11 cellular contexts compared by ENCODE assay signal in genomic region chr17:5516060-5516792, GRCh38. TPM values are rescaled to one million over a fixed set of nuclear protein-coding genes. Genes with fewer than 3 reads are reported as not detected.
DNase-seq lines count a peak whose midpoint lies in the region; ATAC-seq and TF ChIP-seq lines count a peak whose summit lies in the region.
"Had no signal": no experiment of that assay in that cellular context is flagged by ENCODE, and none has a peak within 500 bp of the region (broad histone marks: within the 10 kb centered on the region; RNA-seq: fewer than 3 reads in every experiment).

No MANE protein-coding gene starts in this region.

- no peaks in the 10 kb centered on the region for H3K27me3 ChIP-seq in aorta (ENCODE audit: control insufficient read depth in 1 of 2, insufficient read depth in 2 of 2, low read length in 1 of 2)
- H3K27me3 ChIP-seq: right lobe of liver had no signal

- TF ChIP-seq CTCF in type B pancreatic cell (conservative IDR thresholded peaks at IDR 0.05): no peak

- no peaks in the 10 kb centered on the region for H3K36me3 ChIP-seq in aorta (ENCODE audit: control insufficient read depth in 1 of 2, insufficient read depth in 2 of 2, low read length in 1 of 2)
- H3K36me3 ChIP-seq: right lobe of liver had no signal

- H3K9me3 Mint-ChIP-seq in stimulated activated naive CD8-positive, alpha-beta T cell treated with anti-CD3 and anti-CD28 coated beads, Interleukin-15, Interleukin-2, amounts not matched to agents 100 ng/mL and 50 ng/mL, for 24 hours: no peaks in the 10 kb centered on the region
- H3K9me3 Mint-ChIP-seq in type B pancreatic cell: peaks cover 5% of the 10 kb centered on the region

- no peak overlapping the region for H3K27ac ChIP-seq in aorta (ENCODE audit: low read depth in 1 of 2, low read length in 2 of 2)
- H3K27ac ChIP-seq: right lobe of liver had no signal

- no peak overlapping the region for H3K4me3 Mint-ChIP-seq in stimulated activated naive CD8-positive, alpha-beta T cell treated with anti-CD3 and anti-CD28 coated beads, Interleukin-15, Interleukin-2, amounts not matched to agents 100 ng/mL and 50 ng/mL, for 24 hours
- H3K4me3 Mint-ChIP-seq in type B pancreatic cell: no peak overlapping the region

- no peaks in the 10 kb centered on the region for H3K27me3 Mint-ChIP-seq in stimulated activated naive CD8-positive, alpha-beta T cell treated with anti-CD3 and anti-CD28 coated beads, Interleukin-15, Interleukin-2, amounts not matched to agents 100 ng/mL and 50 ng/mL, for 24 hours
- H3K27me3 Mint-ChIP-seq in type B pancreatic cell: peaks cover 24% of the 10 kb centered on the region

- ATAC-seq in stimulated activated naive CD8-positive, alpha-beta T cell treated with anti-CD3 and anti-CD28 coated beads, Interleukin-15, Interleukin-2, amounts not matched to agents 100 U/mL and 50 U/mL, for 24 hours: no peak
- ATAC-seq in aorta (ENCODE audit: low FRiP score): peak; percentile 21
- ATAC-seq in HG03108 (IDR thresholded peaks at IDR 0.05; ENCODE audit: unreplicated experiment): no peak
- ATAC-seq in GM18907 (IDR thresholded peaks at IDR 0.05; ENCODE audit: unreplicated experiment): no peak

- no peaks in the 10 kb centered on the region for H3K4me1 ChIP-seq in aorta (ENCODE audit: control insufficient read depth in 1 of 2, insufficient read depth in 2 of 2, low read length in 2 of 2)
- H3K4me1 ChIP-seq: right lobe of liver had no signal

- 24 to 28% methylated on average over 5 of the region's 5 CpGs for WGBS in aorta, 2 donors

- H3K4me1 Mint-ChIP-seq in stimulated activated naive CD8-positive, alpha-beta T cell treated with anti-CD3 and anti-CD28 coated beads, Interleukin-15, Interleukin-2, amounts not matched to agents 100 ng/mL and 50 ng/mL, for 24 hours (ENCODE audit: low read depth): peaks cover 30% of the 10 kb centered on the region
- H3K4me1 Mint-ChIP-seq in type B pancreatic cell (ENCODE audit: unreplicated experiment): no peaks in the 10 kb centered on the region

- H3K27ac Mint-ChIP-seq in stimulated activated naive CD8-positive, alpha-beta T cell treated with anti-CD3 and anti-CD28 coated beads, Interleukin-15, Interleukin-2, amounts not matched to agents 100 ng/mL and 50 ng/mL, for 24 hours: peak overlapping the region; percentile 23
- H3K27ac Mint-ChIP-seq in type B pancreatic cell: no peak overlapping the region

- intact Hi-C loops in aorta (cut with DNase I): no loop called here

- no peak for DNase-seq in stimulated activated naive CD8-positive, alpha-beta T cell treated with anti-CD3 and anti-CD28 coated beads, Interleukin-15, Interleukin-2, amounts not matched to agents 100 U/mL and 50 U/mL, for 24 hours
- peak; percentile 100 for DNase-seq in amniotic epithelial cell (ENCODE audit: low read depth)
- peak; percentile 100 for DNase-seq in kidney glomerular epithelial cell (lab: John Stamatoyannopoulos, UW)
- no peak for DNase-seq in aorta
- no peak for DNase-seq in type B pancreatic cell (ENCODE audit: extremely low spot score, unreplicated experiment)
- DNase-seq: activated T-cell treated with anti-CD3 and anti-CD28 coated beads, Interleukin-2, amount 50 U/mL, for 1 hour; hippocampal formation; right lobe of liver had no signal

- H3K4me3 ChIP-seq in aorta (ENCODE audit: low read length in 2 of 2): no peak overlapping the region
- H3K4me3 ChIP-seq: right lobe of liver had no signal

- H3K36me3 Mint-ChIP-seq in stimulated activated naive CD8-positive, alpha-beta T cell treated with anti-CD3 and anti-CD28 coated beads, Interleukin-15, Interleukin-2, amounts not matched to agents 100 ng/mL and 50 ng/mL, for 24 hours (ENCODE audit: low read depth): peaks cover 52% of the 10 kb centered on the region
- no peaks in the 10 kb centered on the region for H3K36me3 Mint-ChIP-seq in type B pancreatic cell

- H3K9me3 ChIP-seq in aorta (ENCODE audit: control insufficient read depth, low read length): no peaks in the 10 kb centered on the region
- H3K9me3 ChIP-seq: right lobe of liver had no signal

RNA-seq across cellular contexts. Expression of gene MIS12, which starts 29.9 kb away (rescaled TPM):
- 10 to 100 TPM; 14.6 to 16.1 TPM for total RNA-seq in aorta
- 10 to 100 TPM in 1 of 2 donors, 1 to 10 TPM in 1; 7.3 to 11.2 TPM for polyA plus RNA-seq in aorta
- total RNA-seq in type B pancreatic cell (ENCODE audit: low replicate concordance): 21.9 and 28.1 TPM in 2 replicates

RNA-seq across cellular contexts. Expression of gene DERL2, which starts 30.2 kb away (rescaled TPM):
- total RNA-seq in aorta (10 to 100 TPM; 47.3 to 57.5 TPM), type B pancreatic cell (ENCODE audit: low replicate concordance) (57.3 and 79.4 TPM in 2 replicates)
- polyA plus RNA-seq in aorta: 10 to 100 TPM; 30.9 to 57.6 TPM

RNA-seq across cellular contexts. Expression of gene DHX33, which starts 47.4 kb away (rescaled TPM):
- total RNA-seq in aorta (10 to 100 TPM in 1 of 2 donors, 1 to 10 TPM in 1; 9.5 to 11.2 TPM), type B pancreatic cell (ENCODE audit: low replicate concordance) (14.6 and 26.2 TPM in 2 replicates)
- polyA plus RNA-seq in aorta: 1 to 10 TPM; 2.9 to 5.7 TPM

Comparison
In these comparisons a context has a peak if more than half of its experiments do, and no peak if none do; other contexts are left out.
1. DNase-seq: peak in amniotic epithelial cell (single experiment) and kidney glomerular epithelial cell (single experiment); none in stimulated activated naive CD8-positive, alpha-beta T cell treated with anti-CD3 and anti-CD28 coated beads, Interleukin-15, Interleukin-2, amounts not matched to agents 100 U/mL and 50 U/mL, for 24 hours (single experiment), aorta (0 of 2) and type B pancreatic cell (single experiment).